8 cellular contexts compared by ENCODE assay signal in the genomic region with DNA sequence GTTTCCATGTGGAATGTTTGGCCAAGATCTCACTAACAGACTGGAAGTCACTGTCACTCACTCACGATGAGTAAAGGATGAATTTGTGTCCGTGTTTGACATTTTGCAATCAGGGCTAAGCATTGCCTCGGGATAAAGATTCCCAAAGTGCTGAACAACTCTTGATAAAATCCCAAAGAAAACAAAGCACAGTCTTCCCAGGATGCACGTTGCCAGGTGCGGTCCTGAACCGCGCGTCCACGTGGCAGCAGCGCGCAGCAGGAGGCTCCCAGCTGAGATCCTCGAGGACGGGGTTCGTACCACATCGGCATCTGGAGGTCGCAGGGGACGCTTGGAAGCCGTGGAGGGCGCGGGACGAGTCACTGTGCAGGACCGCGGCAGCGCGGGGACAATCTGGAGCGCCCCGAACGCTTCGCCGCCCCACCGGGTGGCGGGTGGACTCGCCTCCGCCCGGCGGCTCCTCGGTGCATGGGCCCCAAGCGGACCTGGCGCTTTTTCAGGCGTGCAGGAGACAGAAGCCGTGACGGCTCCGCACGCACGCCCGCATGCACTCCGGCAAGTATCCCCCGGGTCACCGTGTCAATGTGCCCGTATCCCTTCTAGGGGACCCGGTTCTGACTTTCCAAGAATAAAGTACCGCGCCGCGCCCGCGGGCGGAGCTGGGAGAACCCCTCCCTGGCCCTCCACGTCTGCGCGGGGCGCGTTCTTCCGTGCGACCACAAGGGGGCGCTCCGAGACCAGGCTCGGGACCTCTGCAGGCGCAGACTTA. TPM values are rescaled to one million over a fixed set of nuclear protein-coding genes. Genes with fewer than 3 reads are reported as not detected.
A peak's percentile ranks its signal among the peaks of the same experiment; 100 is the strongest.
DNase-seq lines count a peak whose midpoint lies in the region; TF ChIP-seq lines count a peak whose summit lies in the region.

No MANE protein-coding gene starts in this region.

- peak overlapping the region; percentile 27 for H3K4me3 ChIP-seq in cardiac muscle cell
- peak overlapping the region; percentile 36 to 52 for H3K4me3 ChIP-seq in vagina

- H3K4ac ChIP-seq in H9 (ENCODE audit: low read depth, low read length) = no peak overlapping the region

- H3K27me3 ChIP-seq in H9 (ENCODE audit: insufficient read depth, low read length) (peaks cover 11% of the 10 kb centered on the region; the same call in 1 of the 2 replicates), cardiac muscle cell (peaks cover 7% of the 10 kb centered on the region), vagina (no peaks in the 10 kb centered on the region)

- H3K79me1 ChIP-seq in H9 (ENCODE audit: insufficient read depth, low read depth, low read length, poor library complexity, severe bottlenecking) = no peaks in the 10 kb centered on the region

- TF ChIP-seq CTCF in H9 (conservative IDR thresholded peaks at IDR 0.05) (peak; percentile 100), cardiac muscle cell (IDR thresholded peaks at IDR 0.05; ENCODE audit: low read depth, low read length) (peak; percentile 82), vagina (IDR thresholded peaks at IDR 0.05) (peak; percentile 94 to 98 (median 95))

- no peak overlapping the region for H3K23ac ChIP-seq in H9 (ENCODE audit: insufficient read length, low read depth, low read length)

- no peak overlapping the region for H2BK120ac ChIP-seq in H9 (ENCODE audit: low read depth, low read length, poor library complexity, severe bottlenecking)

- H3K18ac ChIP-seq in H9 (ENCODE audit: insufficient read length, low read depth, low read length) = no peak overlapping the region

- no peaks in the 10 kb centered on the region for H3K4me1 ChIP-seq in H9 (ENCODE audit: insufficient read depth, low read length)
- H3K4me1 ChIP-seq in cardiac muscle cell (ENCODE audit: low read depth) = peaks cover 3% of the 10 kb centered on the region
- peaks cover 10% of the 10 kb centered on the region for H3K4me1 ChIP-seq in vagina

- H4K5ac ChIP-seq in H9 (ENCODE audit: insufficient read length, low read depth, low read length) = no peak overlapping the region

- H2BK15ac ChIP-seq in H9 (ENCODE audit: low read depth, low read length) = no peak overlapping the region

- peaks cover 46% of the 10 kb centered on the region for H3K27me3 Mint-ChIP-seq in H9 (ENCODE audit: low read depth)

- no peak overlapping the region for H4K91ac ChIP-seq in H9 (ENCODE audit: insufficient read length, low read depth, low read length)

- H3K56ac ChIP-seq in H9 (ENCODE audit: insufficient read length, low read depth, low read length) = no peak overlapping the region

- no peak for TF ChIP-seq POLR2A in vagina (IDR thresholded peaks at IDR 0.05)

- H3K36me3 ChIP-seq in cardiac muscle cell (no peaks in the 10 kb centered on the region), vagina (no peaks in the 10 kb centered on the region)

- H2BK12ac ChIP-seq in H9 (ENCODE audit: insufficient read length, low read depth, low read length) = no peak overlapping the region

- H3T11ph ChIP-seq in H9 (ENCODE audit: low read length) = no peak overlapping the region

- peaks cover 5% of the 10 kb centered on the region for H3K23me2 ChIP-seq in H9 (ENCODE audit: insufficient read length, low read depth, low read length, poor library complexity, severe bottlenecking)

- H3K4me1 Mint-ChIP-seq in H9 = peaks cover 28% of the 10 kb centered on the region in 2 experiments

- no peak overlapping the region for H4K8ac ChIP-seq in H9 (replicated peaks; ENCODE audit: insufficient read length, low read depth, low read length)

- H3K14ac ChIP-seq in H9 (ENCODE audit: insufficient read depth, low read length) = peak overlapping the region; percentile 25; the same call in 1 of the 2 replicates

- intact Hi-C loops in vagina (cut with DNase I) = loop anchor here (5.0 kb wide), 1 partner anchor 74 kb away; no protein-coding TSS in a partner anchor

- no peaks in the 10 kb centered on the region; a peak in 1 of 7 replicates for H3K36me3 Mint-ChIP-seq in H9 (ENCODE audit: insufficient read depth in 1 of 3, low read depth in 3 of 3)

- DNase-seq in EH (ENCODE audit: low read depth) (peak; percentile 84), H9 (peak; percentile 90), NAMALWA (ENCODE audit: low spot score) (peak; percentile 86), cardiac muscle cell (ENCODE audit: low read depth in 1 of 2, low spot score in 1 of 2) (peak; percentile 89 to 90), pulmonary artery endothelial cell (ENCODE audit: low read depth, low spot score) (peak; percentile 44), vagina (ENCODE audit: extremely low spot score in 2 of 2) (no peak), NCI-H510A (lab: John Stamatoyannopoulos, UW) (no peak)
- DNase-seq in activated effector memory CD4-positive, alpha-beta T cell treated with Interleukin-2 at 50 U/mL for 16 hours = peak; percentile 79

- no peak overlapping the region for H2BK20ac ChIP-seq in H9 (ENCODE audit: low read depth, low read length, poor library complexity, severe bottlenecking)

- H3K4me3 Mint-ChIP-seq in H9 = peak overlapping the region; percentile 60 to 79

- H3K4me2 ChIP-seq in H9 (ENCODE audit: insufficient read depth, insufficient read length, low read length) = peak overlapping the region; percentile 42

- H3K27ac ChIP-seq in H9 (ENCODE audit: insufficient read length, low read depth, low read length) (no peak overlapping the region), cardiac muscle cell (no peak overlapping the region), vagina (no peak overlapping the region)

- no peak overlapping the region for H2AK5ac ChIP-seq in H9 (ENCODE audit: insufficient read length, low read length)

- no peaks in the 10 kb centered on the region; a peak in 1 of 5 replicates for H3K9me3 Mint-ChIP-seq in H9

- no peak overlapping the region for H3K9ac ChIP-seq in H9 (ENCODE audit: extremely low read depth, insufficient read length, low read length)

- no peak overlapping the region for H2BK5ac ChIP-seq in H9 (ENCODE audit: insufficient read length, low read length)

- no peaks in the 10 kb centered on the region for H3K79me2 ChIP-seq in H9 (ENCODE audit: insufficient read depth, low read length)

- no peak overlapping the region for H3K27ac Mint-ChIP-seq in H9

- H4K20me1 ChIP-seq in H9 (ENCODE audit: control insufficient read depth, insufficient read depth, insufficient read length) = no peaks in the 10 kb centered on the region

- no CpG with 5 or more reads among the region's 69 CpGs for WGBS in H9 (ENCODE audit: extremely low coverage, insufficient read length, low lambda C conversion rate)

- no peak overlapping the region for H2AFZ ChIP-seq in H9 (ENCODE audit: low read length)

- H3K9me3 ChIP-seq in H9 (ENCODE audit: control insufficient read depth, low read depth, low read length) (no peaks in the 10 kb centered on the region), cardiac muscle cell (ENCODE audit: low read depth) (no peaks in the 10 kb centered on the region), vagina (no peaks in the 10 kb centered on the region)

RNA-seq across cellular contexts. Expression of a gene that starts 17.7 kb away (rescaled TPM):
- total RNA-seq in H9 (2021) (not detected in 2 replicates), cardiac muscle cell (0.36 and 0.56 TPM in 2 replicates), pulmonary artery endothelial cell (not detected in 2 replicates), vagina (not detected)
- 0.88 and 1.3 TPM in 2 replicates for polyA plus RNA-seq in cardiac muscle cell

RNA-seq across cellular contexts. Expression of a gene that starts 36.1 kb away (rescaled TPM):
- 0.04 and 0.07 TPM in 2 replicates for total RNA-seq in H9 (2021)
- total RNA-seq in cardiac muscle cell = 0.06 TPM in 1 of 2 replicates, not detected in the other
- polyA plus RNA-seq in cardiac muscle cell = 0.02 TPM in 1 of 2 replicates, not detected in the other
- not detected in 2 replicates for total RNA-seq in pulmonary artery endothelial cell
- total RNA-seq in vagina = not detected

Comparison
In these comparisons a context has a peak if more than half of its experiments do, and no peak if none do; other contexts are left out.
1. DNase-seq: peak in EH (single experiment), H9 (single experiment), NAMALWA (single experiment), activated effector memory CD4-positive, alpha-beta T cell treated with Interleukin-2 at 50 U/mL for 16 hours (single experiment), cardiac muscle cell (2 of 2) and pulmonary artery endothelial cell (single experiment); none in vagina (0 of 2) and NCI-H510A (single experiment).
2. Peak in every context shown above with its lines, with median percentiles within 50 percentile points of each other: CTCF ChIP-seq.